ENCODE assay signal across 14 cellular contexts in the genomic region with DNA sequence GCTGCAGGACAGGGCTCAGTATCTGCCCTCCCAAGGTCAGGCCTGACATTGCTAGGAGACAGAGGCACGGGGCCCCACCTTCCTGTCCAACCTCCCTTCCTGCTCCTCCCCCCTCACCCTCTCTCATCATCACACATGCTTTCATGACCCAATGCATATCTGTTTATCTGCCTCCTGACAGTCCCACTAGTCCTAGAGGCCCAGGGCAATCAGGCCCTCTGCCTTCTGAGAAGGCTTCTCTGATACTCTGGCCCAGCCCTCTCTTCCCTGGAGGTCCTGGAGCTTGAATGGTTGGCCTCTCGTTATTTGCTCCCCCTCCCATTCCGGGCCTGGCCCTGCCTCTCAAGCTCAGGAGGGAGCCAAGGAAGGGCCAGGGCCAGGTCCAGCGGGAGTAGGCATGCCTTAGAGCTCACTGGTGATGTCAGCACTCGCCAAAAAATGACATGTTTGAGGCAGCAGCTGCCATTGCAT.
DNase-seq lines count a peak whose midpoint lies in the region; ATAC-seq, FAIRE-seq and TF ChIP-seq lines count a peak whose summit lies in the region.
"Had no signal": no experiment of that assay in that cellular context is flagged by ENCODE, and none has a peak within 500 bp of the region (broad histone marks: within the 10 kb centered on the region; RNA-seq: fewer than 3 reads in every experiment).

No MANE protein-coding gene starts in this region.

- intact Hi-C loops in Right ventricle myocardium superior (cut with DNase I) (no loop called here), upper lobe of right lung (cut with DNase I) (no loop called here)

- TF ChIP-seq CTCF in right atrium auricular region (IDR thresholded peaks at IDR 0.05) (no peak), chondrocyte (IDR thresholded peaks at IDR 0.05) (no peak), upper lobe of right lung (IDR thresholded peaks at IDR 0.05) (no peak), D721Med (IDR thresholded peaks at IDR 0.05; ENCODE audit: insufficient read depth, missing control alignments) (no peak)

- no peak for FAIRE-seq in D721Med (lab: Jason Lieb, UNC)
- FAIRE-seq in RCC 7860 (lab: Jason Lieb, UNC), result no peak

- no peaks in the 10 kb centered on the region for H3K9me3 Mint-ChIP-seq in chondrocyte (ENCODE audit: low read depth)

- no peaks in the 10 kb centered on the region for H3K27me3 Mint-ChIP-seq in chondrocyte (ENCODE audit: low read depth)

- H3K4me3 ChIP-seq in right atrium auricular region (no peak overlapping the region), upper lobe of right lung (no peak overlapping the region)

- no peaks in the 10 kb centered on the region for H3K36me3 ChIP-seq in right atrium auricular region
- H3K36me3 ChIP-seq in upper lobe of right lung, result peaks cover 7% of the 10 kb centered on the region
- H3K36me3 ChIP-seq: brain microvascular endothelial cell had no signal

- peaks cover 5% of the 10 kb centered on the region for H3K36me3 Mint-ChIP-seq in chondrocyte (ENCODE audit: low read depth)

- H3K27me3 ChIP-seq in right atrium auricular region (no peaks in the 10 kb centered on the region), upper lobe of right lung (no peaks in the 10 kb centered on the region)
- H3K27me3 ChIP-seq: brain microvascular endothelial cell had no signal

- no peaks in the 10 kb centered on the region for H3K9me3 ChIP-seq in right atrium auricular region
- no peaks in the 10 kb centered on the region for H3K9me3 ChIP-seq in upper lobe of right lung

- H3K27ac ChIP-seq in right atrium auricular region, result peak overlapping the region in 1 of 2 donors; percentile 7
- no peak overlapping the region for H3K27ac ChIP-seq in upper lobe of right lung

- H3K4me1 ChIP-seq in right atrium auricular region, result peaks cover 0 to 30% of the 10 kb centered on the region in 2 donors
- no peaks in the 10 kb centered on the region for H3K4me1 ChIP-seq in upper lobe of right lung

- H3K4me1 Mint-ChIP-seq in chondrocyte (ENCODE audit: low read depth), result peaks cover 66% of the 10 kb centered on the region

- ATAC-seq in Right ventricle myocardium superior (ENCODE audit: poor library complexity) (peak; percentile 83), upper lobe of right lung (peak; percentile 10)

- H3K4me3 Mint-ChIP-seq in chondrocyte (ENCODE audit: unreplicated experiment), result no peak overlapping the region

- DNase-seq in Right ventricle myocardium superior (peak; percentile 79), right atrium auricular region (ENCODE audit: low spot score) (no peak), chondrocyte (ENCODE audit: low spot score) (no peak), left kidney (ENCODE audit: low read depth, low spot score) (peak; percentile 46), upper lobe of right lung (no peak), NOMO-1 treated with dmso at 0.1 percent for 144 hours (lab: John Stamatoyannopoulos, UW; ENCODE audit: unreplicated experiment) (no peak), D721Med (ENCODE audit: insufficient read length, low spot score) (no peak), RCC 7860 (ENCODE audit: low spot score) (no peak)
- DNase-seq: activated gamma-delta T cell treated with Interleukin-2 at 50 U/mL for 16 hours; brain microvascular endothelial cell; GDM1; NCI-H2107; SHP77 treated with DMSO at 0.1 percent for 48 hours; stimulated activated CD4-positive, alpha-beta T cell treated with anti-CD3 and anti-CD28 coated beads, Interleukin-4, amount 100 ng/mL, for 1 hour had no signal

- H3K27ac Mint-ChIP-seq in chondrocyte (ENCODE audit: unreplicated experiment), result peak overlapping the region; percentile 89

Comparison
In these comparisons a context has a peak if more than half of its experiments do, and no peak if none do; other contexts are left out.
1. DNase-seq: peak in Right ventricle myocardium superior (single experiment) and left kidney (single experiment); none in right atrium auricular region (single experiment), chondrocyte (single experiment), upper lobe of right lung (single experiment), NOMO-1 treated with dmso at 0.1 percent for 144 hours (single experiment), D721Med (single experiment) and RCC 7860 (single experiment).